ENCODE assay signal across 8 cellular contexts in genomic region chr14:105473677-105474477, GRCh38. TPM values are rescaled to one million over a fixed set of nuclear protein-coding genes. Genes with fewer than 3 reads are reported as not detected.
DNase-seq lines count a peak whose midpoint lies in the region; ATAC-seq and TF ChIP-seq lines count a peak whose summit lies in the region.

No MANE protein-coding gene starts in this region.

- H3K4me1 Mint-ChIP-seq in activated B cell treated with CpG ODN at 0.5 μM for 24 hours, result peaks cover 32% of the 10 kb centered on the region

- intact Hi-C loops in activated B cell treated with CpG ODN at 0.5 μM for 24 hours (cut with micrococcal nuclease), result no loop called here
- intact Hi-C loops in spleen (cut with DNase I; ENCODE audit: low total_unique reads), result no loop called here

- peak; percentile 81 for DNase-seq in GM20000 (ENCODE audit: low spot score)
- DNase-seq in NCI-H2196 (lab: John Stamatoyannopoulos, UW; ENCODE audit: unreplicated experiment), result peak; percentile 85
- peak; percentile 58 for DNase-seq in activated B cell treated with CpG ODN at 0.5 μM for 24 hours
- DNase-seq in cerebellar cortex (ENCODE audit: low spot score), result peak; percentile 80
- DNase-seq in iris pigment epithelial cell (ENCODE audit: low read depth), result peak; percentile 81
- DNase-seq in spleen, result peak; percentile 89
- DNase-seq in cerebellar nuclear complex (lab: John Stamatoyannopoulos, UW), result no peak

- 0 to 3% (median 1%) methylated on average over 17 to 60 of the region's 60 CpGs for WGBS in spleen, 5 donors

- peak overlapping the region; percentile 59 to 89 (median 70) for H3K4me3 ChIP-seq in spleen

- H3K4me3 Mint-ChIP-seq in activated B cell treated with CpG ODN at 0.5 μM for 24 hours, result peak overlapping the region; percentile 71

- peaks cover 0 to 34% (median 16%) of the 10 kb centered on the region in 6 donors for H3K36me3 ChIP-seq in spleen

- CTCF ChIA-PET in activated B cell treated with CpG ODN at 0.5 μM for 24 hours (lab: Charles Lee), result no interaction called here

- TF ChIP-seq CTCF in GM20000 (IDR thresholded peaks at IDR 0.05; ENCODE audit: extremely low read depth, missing control alignments), result no peak
- no peak for TF ChIP-seq CTCF in activated B cell treated with CpG ODN at 0.5 μM for 24 hours (IDR thresholded peaks at IDR 0.05)
- TF ChIP-seq CTCF in spleen (IDR thresholded peaks at IDR 0.05 in 8 of 11, conservative IDR thresholded peaks at IDR 0.05 in 3 of 11), result no peak

- POLR2A ChIA-PET in activated B cell treated with CpG ODN at 0.5 μM for 24 hours (lab: Charles Lee), result interaction anchor here (0.6 to 0.9 kb wide), 2 partner anchors 16 to 345 kb away, joined by 3 read pairs; no protein-coding TSS in a partner anchor

- peaks cover 3% of the 10 kb centered on the region for H3K27me3 Mint-ChIP-seq in activated B cell treated with CpG ODN at 0.5 μM for 24 hours

- peaks cover 15 to 89% (median 55%) of the 10 kb centered on the region in 6 donors for H3K4me1 ChIP-seq in spleen

- peak; percentile 61 for ATAC-seq in activated B cell treated with CpG ODN at 0.5 μM for 24 hours (ENCODE audit: low read depth)
- ATAC-seq in GM21515 (IDR thresholded peaks at IDR 0.05; ENCODE audit: unreplicated experiment), result no peak

- H3K36me3 Mint-ChIP-seq in activated B cell treated with CpG ODN at 0.5 μM for 24 hours (ENCODE audit: low read depth), result peaks cover 5% of the 10 kb centered on the region

- H3K9me3 Mint-ChIP-seq in activated B cell treated with CpG ODN at 0.5 μM for 24 hours, result no peaks in the 10 kb centered on the region

- peak overlapping the region in 6 of 8 donors; percentile 26 to 95 (median 78) for H3K27ac ChIP-seq in spleen

- H3K27ac Mint-ChIP-seq in activated B cell treated with CpG ODN at 0.5 μM for 24 hours, result no peak overlapping the region

- H3K27me3 ChIP-seq in spleen (replicated peaks in 1 of 7), result peaks cover 0 to 61% (median 44%) of the 10 kb centered on the region in 7 donors

- TF ChIP-seq POLR2A in spleen (IDR thresholded peaks at IDR 0.05), result no peak

- H3K9me3 ChIP-seq in spleen, result no peaks in the 10 kb centered on the region

RNA-seq across cellular contexts. Expression of gene CRIP2, which starts 0.7 kb away (rescaled TPM):
- 2.9 and 3.0 TPM in 2 replicates for total RNA-seq in activated B cell treated with CpG ODN at 0.5 μM for 24 hours
- 100 to 1,000 TPM in 4 of 7 donors, 10 to 100 TPM in 3; 68.6 to 138 (median 100) TPM for total RNA-seq in spleen
- polyA plus RNA-seq in spleen, result 100 to 1,000 TPM in 2 of 3 donors, 10 to 100 TPM in 1; 97.7 to 181 (median 123) TPM

RNA-seq across cellular contexts. Expression of gene CRIP1, which starts 12.8 kb away (rescaled TPM):
- 112 and 129 TPM in 2 replicates for total RNA-seq in activated B cell treated with CpG ODN at 0.5 μM for 24 hours
- 10 to 100 TPM; 20.5 to 82.8 (median 62.8) TPM for total RNA-seq in spleen
- 100 to 1,000 TPM; 163 to 349 (median 192) TPM for polyA plus RNA-seq in spleen

RNA-seq across cellular contexts. Expression of gene TEDC1, which starts 17.2 kb away (rescaled TPM):
- total RNA-seq in activated B cell treated with CpG ODN at 0.5 μM for 24 hours (16.7 and 18.1 TPM in 2 replicates), spleen (10 to 100 TPM in 4 of 7 donors, 1 to 10 TPM in 3; 5.3 to 17.7 (median 10.8) TPM)
- polyA plus RNA-seq in spleen, result 10 to 100 TPM; 18.4 to 31.5 (median 27.1) TPM

RNA-seq across cellular contexts. Expression of gene TMEM121, which starts 52.5 kb away (rescaled TPM):
- 0.95 and 1.6 TPM in 2 replicates for total RNA-seq in activated B cell treated with CpG ODN at 0.5 μM for 24 hours
- 10 to 100 TPM in 1 of 7 donors, 1 to 10 TPM in 6; 3.4 to 10.4 (median 4.6) TPM for total RNA-seq in spleen
- 1 to 10 TPM; 3.3 to 6.0 (median 3.6) TPM for polyA plus RNA-seq in spleen

RNA-seq across cellular contexts. Expression of gene MTA1, which starts 54.2 kb away (rescaled TPM):
- total RNA-seq in activated B cell treated with CpG ODN at 0.5 μM for 24 hours (115 and 119 TPM in 2 replicates), spleen (100 to 1,000 TPM in 3 of 7 donors, 10 to 100 TPM in 4; 63.7 to 128 (median 82.6) TPM)
- polyA plus RNA-seq in spleen, result 10 to 100 TPM; 33.0 to 83.1 (median 52.6) TPM

Comparison
In these comparisons a context has a peak if more than half of its experiments do, and no peak if none do; other contexts are left out.
1. DNase-seq: peak in GM20000 (single experiment), NCI-H2196 (single experiment), activated B cell treated with CpG ODN at 0.5 μM for 24 hours (single experiment), cerebellar cortex (single experiment), iris pigment epithelial cell (single experiment) and spleen (single experiment); none in cerebellar nuclear complex (0 of 2).
2. RNA of gene CRIP2, which starts 0.7 kb away (total RNA-seq): 68.6 to 138 TPM in spleen; 2.9 to 3.0 TPM in activated B cell treated with CpG ODN at 0.5 μM for 24 hours; every median in the first group is over 10 times any median in the second.